ENCODE assay signal across 1 cellular context in genomic region chr9:98808411-98808815, GRCh38.
TF ChIP-seq lines count a peak whose summit lies in the region.

No MANE protein-coding gene starts in this region.

TF ChIP-seq in GM23338, 12 proteins besides CTCF, POLR2A, EP300 and RAD21 (continued from another document):
- TF ChIP-seq ZNF462 (CRISPR knock-in tag; IDR thresholded peaks at IDR 0.05) (no peak), REST (IDR thresholded peaks at IDR 0.05; ENCODE audit: unreplicated experiment) (no peak)
